1 cellular context compared by ENCODE assay signal in the genomic region with DNA sequence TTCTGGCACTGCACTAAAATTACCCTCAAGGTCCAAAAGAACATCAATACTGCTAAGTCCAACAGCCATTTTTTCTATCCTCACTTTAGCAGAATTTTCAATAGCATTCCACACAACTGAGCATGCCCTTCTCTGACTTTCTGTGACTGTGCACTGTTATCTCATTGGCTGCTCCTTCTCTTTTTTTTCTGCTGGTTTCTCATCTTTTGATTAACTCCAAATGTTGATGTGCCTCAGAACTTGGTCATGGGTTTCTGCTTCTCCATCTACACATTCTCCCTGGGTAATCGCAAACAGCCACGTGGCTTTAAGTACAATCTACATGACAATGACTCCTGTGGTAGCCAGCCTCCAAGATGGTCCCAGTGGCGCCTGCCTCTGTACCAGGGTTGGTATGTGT.
A peak's percentile ranks its signal among the peaks of the same experiment; 100 is the strongest.
TF ChIP-seq lines count a peak whose summit lies in the region.

No MANE protein-coding gene starts in this region.

TF ChIP-seq in K562, 482 proteins besides CTCF, POLR2A, EP300 and RAD21:
- 0 out of 2 replicates have a peak, but pooled peaks have one; percentile 31 for TF ChIP-seq ZNF592 (IDR thresholded peaks at IDR 0.05)
- TF ChIP-seq GATA2 (CRISPR knock-in tag; IDR thresholded peaks at IDR 0.05) = no peak
- TF ChIP-seq, protein P1, sequence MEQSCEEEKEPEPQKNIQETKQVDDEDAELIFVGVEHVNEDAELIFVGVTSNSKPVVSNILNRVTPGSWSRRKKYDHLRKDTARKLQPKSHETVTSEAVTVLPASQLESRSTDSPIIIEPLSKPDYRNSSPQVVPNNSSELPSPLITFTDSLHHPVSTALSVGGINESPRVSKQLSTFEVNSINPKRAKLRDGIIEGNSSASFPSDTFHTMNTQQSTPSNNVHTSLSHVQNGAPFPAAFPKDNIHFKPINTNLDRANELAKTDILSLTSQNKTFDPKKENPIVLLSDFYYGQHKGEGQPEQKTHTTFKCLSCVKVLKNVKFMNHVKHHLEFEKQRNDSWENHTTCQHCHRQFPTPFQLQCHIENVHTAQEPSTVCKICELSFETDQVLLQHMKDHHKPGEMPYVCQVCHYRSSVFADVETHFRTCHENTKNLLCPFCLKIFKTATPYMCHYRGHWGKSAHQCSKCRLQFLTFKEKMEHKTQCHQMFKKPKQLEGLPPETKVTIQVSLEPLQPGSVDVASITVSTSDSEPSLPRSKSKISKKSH (CRISPR knock-in tag; IDR thresholded peaks at IDR 0.05) = no peak
- no peak for TF ChIP-seq ZNF12 (CRISPR knock-in tag; IDR thresholded peaks at IDR 0.05)
- 0 out of 2 replicates have a peak, but pooled peaks have one; percentile 8 for TF ChIP-seq PTRF (tag; IDR thresholded peaks at IDR 0.05)
- TF ChIP-seq ZNF282 (CRISPR knock-in tag; IDR thresholded peaks at IDR 0.05) = no peak
